10 cellular contexts compared by ENCODE assay signal in the genomic region with DNA sequence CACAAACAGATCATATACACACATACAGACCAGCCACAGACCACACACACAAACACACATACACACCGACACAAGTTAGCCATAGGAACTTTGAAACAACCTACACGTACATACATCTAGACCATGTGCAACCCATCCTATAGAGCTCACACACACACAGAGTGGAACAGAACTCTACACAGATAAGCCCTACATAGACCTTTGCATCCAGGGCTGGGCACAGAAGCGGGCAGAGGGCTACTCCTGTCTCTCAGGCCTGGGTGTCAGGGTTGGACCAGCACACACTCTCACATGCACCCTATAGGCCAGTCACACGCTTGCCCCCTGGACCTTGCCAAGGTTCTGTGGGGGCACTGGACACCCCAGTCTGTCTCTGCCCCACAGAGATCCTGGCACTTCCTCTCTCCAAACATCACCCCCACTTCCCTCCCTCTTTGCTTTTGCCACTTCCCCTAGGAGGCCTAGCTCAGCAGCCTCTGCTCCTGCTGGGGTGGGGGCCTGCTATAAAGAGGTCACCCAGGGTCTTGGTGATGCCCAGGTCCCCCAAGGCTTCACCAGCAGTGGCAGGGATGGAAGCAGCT. TPM values are rescaled to one million over a fixed set of nuclear protein-coding genes. Genes with fewer than 3 reads are reported as not detected.
DNase-seq lines count a peak whose midpoint lies in the region; ATAC-seq, FAIRE-seq and TF ChIP-seq lines count a peak whose summit lies in the region.
"Had no signal": no experiment of that assay in that cellular context is flagged by ENCODE, and none has a peak within 500 bp of the region (broad histone marks: within the 10 kb centered on the region; RNA-seq: fewer than 3 reads in every experiment).

No MANE protein-coding gene starts in this region.

- H3K27ac ChIP-seq in A549, result peak overlapping the region; percentile 96 to 99
- H3K27ac ChIP-seq in K562 (ENCODE audit: extremely low read depth, low read depth, low read length), result peak overlapping the region; percentile 97
- peak overlapping the region; percentile 93 for H3K27ac ChIP-seq in muscle layer of duodenum (ENCODE audit: low read length)

- DNase-seq in A549 (ENCODE audit: low read depth in 1 of 2, low spot score in 1 of 2) (no peak), KG1 (lab: John Stamatoyannopoulos, UW) (peak; percentile 48), K562 (ENCODE audit: extremely low read depth in 1 of 4, low spot score in 3 of 4) (no peak), DMS114 treated with DMSO at 0.1 percent for 48 hours (lab: John Stamatoyannopoulos, UW; ENCODE audit: unreplicated experiment) (no peak), T-helper 2 cell (no peak)
- DNase-seq: HFFc6, NCI-H1092 treated with DMSO at 0.1 percent for 48 hours had no signal

- H3K9ac ChIP-seq in K562 (ENCODE audit: insufficient read depth in 1 of 2, low read depth in 2 of 2, low read length in 2 of 2), result peak overlapping the region; percentile 73 to 79; a peak in 3 of 4 replicates

- H3K4me1 ChIP-seq in A549 (peaks cover 75% of the 10 kb centered on the region), K562 (replicated peaks in 1 of 2; ENCODE audit: control insufficient read depth in 2 of 2, insufficient read depth in 2 of 2, low read length in 2 of 2) (peaks cover 70 to 78% of the 10 kb centered on the region in 2 experiments), muscle layer of duodenum (ENCODE audit: control insufficient read depth in 1 of 2, insufficient read depth in 2 of 2, low read length in 2 of 2) (peaks cover 30% of the 10 kb centered on the region in 2 donors)

- POLR2A ChIA-PET in A549 (lab: Yijun Ruan, JAX), result interaction anchor here (0.6 kb wide), 1 partner anchor 77 kb away, joined by 3 read pairs; no protein-coding TSS in a partner anchor
- POLR2A ChIA-PET in K562 (lab: Yijun Ruan, JAX), result no interaction called here

- no peaks in the 10 kb centered on the region for H3K9me1 ChIP-seq in K562 (ENCODE audit: control insufficient read depth, insufficient read depth, low read length)

- TF ChIP-seq CTCF in A549 (IDR thresholded peaks at IDR 0.05), result no peak
- no peak for TF ChIP-seq CTCF in K562 (IDR thresholded peaks at IDR 0.05 in 2 of 3, conservative IDR thresholded peaks at IDR 0.05 in 1 of 3; ENCODE audit: insufficient read depth in 2 of 3, low read depth in 1 of 3, low read length in 3 of 3)

- H3K4me2 ChIP-seq in A549 (peak overlapping the region; percentile 99), K562 (ENCODE audit: insufficient read depth, low read length) (peak overlapping the region; percentile 95; the same call in 1 of the 2 replicates)

- FAIRE-seq in A549 (lab: Jason Lieb, UNC) (no peak), K562 (lab: Jason Lieb, UNC) (peak; percentile 49)

- no TSS peak for BruUV-seq in K562 (replicated peaks; lab: Mats Ljungman, UMichigan)

- TF ChIP-seq POLR2A in A549 (IDR thresholded peaks at IDR 0.05; ENCODE audit: low read length) (no peak), K562 (conservative IDR thresholded peaks at IDR 0.05) (no peak)

- ATAC-seq in A549, result no peak
- ATAC-seq in K562, result no peak
- no peak for ATAC-seq in HG03469 (IDR thresholded peaks at IDR 0.05; ENCODE audit: unreplicated experiment)
- ATAC-seq in GM21723 (IDR thresholded peaks at IDR 0.05; ENCODE audit: unreplicated experiment), result no peak

- H3K9me3 ChIP-seq in A549, result no peaks in the 10 kb centered on the region
- no peaks in the 10 kb centered on the region for H3K9me3 ChIP-seq in K562 (replicated peaks; ENCODE audit: control insufficient read depth, insufficient read depth, low read depth, low read length)
- no peaks in the 10 kb centered on the region for H3K9me3 ChIP-seq in muscle layer of duodenum (ENCODE audit: control insufficient read depth in 1 of 2, low read length in 2 of 2)

- no peak for TF ChIP-seq EP300 in A549 (IDR thresholded peaks at IDR 0.05)
- no peak for TF ChIP-seq EP300 in K562 (IDR thresholded peaks at IDR 0.05; ENCODE audit: low read length)

- TF ChIP-seq RAD21 in A549 (conservative IDR thresholded peaks at IDR 0.05 in 1 of 2, IDR thresholded peaks at IDR 0.05 in 1 of 2) (no peak), K562 (CRISPR knock-in tag; conservative IDR thresholded peaks at IDR 0.05 in 1 of 2, IDR thresholded peaks at IDR 0.05 in 1 of 2) (no peak)

- H3K36me3 ChIP-seq in K562 (ENCODE audit: control insufficient read depth, insufficient read depth, low read length) (no peaks in the 10 kb centered on the region), muscle layer of duodenum (ENCODE audit: control insufficient read depth in 1 of 2, insufficient read depth in 2 of 2, low read length in 2 of 2) (peaks cover 0 to 14% of the 10 kb centered on the region in 2 donors)

- H2AFZ ChIP-seq in K562 (ENCODE audit: low read depth, low read length), result 0 out of 2 replicates have a peak overlapping the region, but pooled peaks have one; percentile 10

- peaks cover 5% of the 10 kb centered on the region; the same call in 2 of the 3 replicates for H3K79me2 ChIP-seq in K562 (ENCODE audit: control insufficient read depth, insufficient read depth, low read length)

- CTCF ChIA-PET in A549 (lab: Yijun Ruan, JAX), result interaction anchor here (3.1 to 5.0 kb wide), 2 partner anchors 8 to 11 kb away, joined by 17 to 58 read pairs; no protein-coding TSS in a partner anchor
- CTCF ChIA-PET in K562 (lab: Yijun Ruan, JAX; ENCODE audit: low intra/inter-chr PET ratio), result no interaction called here

- WGBS in A549 (ENCODE audit: missing lambda C conversion rate), result 67% methylated on average over 4 of the region's 4 CpGs
- WGBS in K562 (ENCODE audit: insufficient coverage, low coverage, missing lambda C conversion rate), result 82% methylated on average over 4 of the region's 4 CpGs

- H4K20me1 ChIP-seq in K562 (replicated peaks; ENCODE audit: control insufficient read depth, insufficient read depth, low read length), result no peaks in the 10 kb centered on the region

- H3K4me3 ChIP-seq in A549 (no peak overlapping the region), K562 (no peak overlapping the region), muscle layer of duodenum (ENCODE audit: low read depth in 1 of 2, low read length in 2 of 2) (no peak overlapping the region)

- in situ Hi-C loops in K562 (cut with MboI), result no loop called here

- intact Hi-C loops in K562 (cut with micrococcal nuclease), result no loop called here

- no peaks in the 10 kb centered on the region for H3K27me3 ChIP-seq in K562 (ENCODE audit: control insufficient read depth in 2 of 2, insufficient read depth in 2 of 2, low read length in 2 of 2)
- no peaks in the 10 kb centered on the region for H3K27me3 ChIP-seq in muscle layer of duodenum (ENCODE audit: low read depth, low read length)

RNA-seq across cellular contexts. Expression of a gene that starts 5.8 kb away (rescaled TPM):
- polyA plus RNA-seq in A549 (2011; rRNA removed) (72.5 and 94.7 TPM in 2 replicates), A549 (2017; fragmentation: RNase III; extraction: RNeasy Plus Mini Kit Qiagen cat#74134 plus additional on column Dnase treatment) (47.2 to 57.7 TPM (median 55.6 TPM) in 3 replicates), K562 (2011; rRNA removed) (15.9 and 19.8 TPM in 2 replicates), K562 (2014; fragmentation: Illumina TruSeq; extraction: Trizol) (4.4 and 19.9 TPM in 2 replicates), K562 (2014; fragmentation: Nextera tagmentation; extraction: Ambion mirVana) (under 1 TPM; 0.23 to 0.56 TPM), K562 (2014; rRNA removed) (88.1 and 89.6 TPM in 2 replicates)
- 165 and 253 TPM in 2 replicates for polyA plus RNA-seq in A549 (2012; cell fraction: cytosol; rRNA removed)
- 411 and 478 TPM in 2 replicates for polyA plus RNA-seq in A549 (2012; cell fraction: nucleus; rRNA removed)
- 30.8 and 31.4 TPM in 2 replicates for polyA minus RNA-seq in A549 (2011; rRNA and poly(A)+ RNA removed)
- total RNA-seq in K562 (2011; cell fraction: chromatin; rRNA removed; ENCODE audit: low replicate concordance), result 8.5 and 33.0 TPM in 2 replicates
- 64.4 and 66.6 TPM in 2 replicates for total RNA-seq in K562 (2011; cell fraction: nucleolus; rRNA removed)
- total RNA-seq in K562 (2011; cell fraction: nucleoplasm; rRNA removed), result 24.6 and 29.1 TPM in 2 replicates
- total RNA-seq in K562 (2014; rRNA removed) (74.7 and 94.7 TPM in 2 replicates), K562 (2014; rRNA removed; fragmentation: Illumina TruSeq; extraction: Trizol) (1.7 and 1.9 TPM in 2 replicates), K562 (2015; rRNA removed; fragmentation: Illumina TruSeq; extraction: Trizol) (13.1 and 15.6 TPM in 2 replicates), K562 (2021) (61.7 and 73.9 TPM in 2 replicates)
- 26.0 and 124 TPM in 2 replicates for polyA plus RNA-seq in K562 (2011; cell fraction: cytosol; rRNA removed)
- 37.6 and 107 TPM in 2 replicates for polyA plus RNA-seq in K562 (2011; cell fraction: nucleus; rRNA removed)
- 33.9 and 59.6 TPM in 2 replicates for polyA plus RNA-seq in K562 (2012)
- polyA minus RNA-seq in K562 (2011; rRNA and poly(A)+ RNA removed), result 2.7 and 3.9 TPM in 2 replicates
- 23.1 and 26.1 TPM in 2 replicates for polyA minus RNA-seq in K562 (2011; cell fraction: cytosol; rRNA and poly(A)+ RNA removed)
- 31.7 and 39.2 TPM in 2 replicates for polyA minus RNA-seq in K562 (2011; cell fraction: nucleus; rRNA and poly(A)+ RNA removed)

RNA-seq across cellular contexts. Expression of a gene that starts 10.2 kb away (rescaled TPM):
- polyA plus RNA-seq in A549 (2011; rRNA removed) (8.3 and 10.1 TPM in 2 replicates), A549 (2017; fragmentation: RNase III; extraction: RNeasy Plus Mini Kit Qiagen cat#74134 plus additional on column Dnase treatment) (18.5 to 24.6 TPM (median 21.5 TPM) in 3 replicates), K562 (2011; rRNA removed) (9.9 and 15.3 TPM in 2 replicates), K562 (2014; fragmentation: Illumina TruSeq; extraction: Trizol) (12.9 and 14.1 TPM in 2 replicates), K562 (2014; fragmentation: Nextera tagmentation; extraction: Ambion mirVana) (1 to 10 TPM; 1.3 to 1.5 TPM), K562 (2014; rRNA removed) (16.1 and 17.2 TPM in 2 replicates)
- 13.8 TPM in 2 replicates for polyA plus RNA-seq in A549 (2012; cell fraction: cytosol; rRNA removed)
- polyA plus RNA-seq in A549 (2012; cell fraction: nucleus; rRNA removed), result 40.4 and 46.5 TPM in 2 replicates
- 5.5 and 9.8 TPM in 2 replicates for polyA minus RNA-seq in A549 (2011; rRNA and poly(A)+ RNA removed)
- total RNA-seq in K562 (2011; cell fraction: chromatin; rRNA removed; ENCODE audit: low replicate concordance), result 72.7 and 90.1 TPM in 2 replicates
- total RNA-seq in K562 (2011; cell fraction: nucleolus; rRNA removed), result 32.6 and 41.0 TPM in 2 replicates
- total RNA-seq in K562 (2011; cell fraction: nucleoplasm; rRNA removed), result 39.9 and 41.2 TPM in 2 replicates
- total RNA-seq in K562 (2014; rRNA removed) (15.0 and 15.2 TPM in 2 replicates), K562 (2014; rRNA removed; fragmentation: Illumina TruSeq; extraction: Trizol) (6.3 and 8.8 TPM in 2 replicates), K562 (2015; rRNA removed; fragmentation: Illumina TruSeq; extraction: Trizol) (6.6 and 8.7 TPM in 2 replicates), K562 (2021) (13.1 and 17.0 TPM in 2 replicates)
- 7.1 and 8.6 TPM in 2 replicates for polyA plus RNA-seq in K562 (2011; cell fraction: cytosol; rRNA removed)
- 62.2 and 67.4 TPM in 2 replicates for polyA plus RNA-seq in K562 (2011; cell fraction: nucleus; rRNA removed)
- 14.8 and 27.9 TPM in 2 replicates for polyA plus RNA-seq in K562 (2012)
- 8.0 and 8.6 TPM in 2 replicates for polyA minus RNA-seq in K562 (2011; rRNA and poly(A)+ RNA removed)
- polyA minus RNA-seq in K562 (2011; cell fraction: cytosol; rRNA and poly(A)+ RNA removed), result 1.9 and 3.3 TPM in 2 replicates
- 16.7 and 17.0 TPM in 2 replicates for polyA minus RNA-seq in K562 (2011; cell fraction: nucleus; rRNA and poly(A)+ RNA removed)

RNA-seq across cellular contexts. Expression of a gene that starts 16.1 kb away (rescaled TPM):
- polyA plus RNA-seq in A549 (2011; rRNA removed), result 0.48 and 0.57 TPM in 2 replicates
- 1.1 and 1.3 TPM in 2 replicates for polyA plus RNA-seq in A549 (2012; cell fraction: cytosol; rRNA removed)
- polyA plus RNA-seq in A549 (2012; cell fraction: nucleus; rRNA removed), result 1.3 and 1.5 TPM in 2 replicates
- polyA plus RNA-seq in A549 (2017; fragmentation: RNase III; extraction: RNeasy Plus Mini Kit Qiagen cat#74134 plus additional on column Dnase treatment), result 0.49 to 0.91 TPM (median 0.84 TPM) in 3 replicates
- 0.49 and 0.95 TPM in 2 replicates for polyA minus RNA-seq in A549 (2011; rRNA and poly(A)+ RNA removed)
- total RNA-seq in K562 (2011; cell fraction: chromatin; rRNA removed; ENCODE audit: low replicate concordance), result 60.0 and 151 TPM in 2 replicates
- total RNA-seq in K562 (2011; cell fraction: nucleolus; rRNA removed), result 145 and 159 TPM in 2 replicates
- 97.9 and 99.4 TPM in 2 replicates for total RNA-seq in K562 (2011; cell fraction: nucleoplasm; rRNA removed)
- 416 and 546 TPM in 2 replicates for total RNA-seq in K562 (2014; rRNA removed)
- 152 and 249 TPM in 2 replicates for total RNA-seq in K562 (2014; rRNA removed; fragmentation: Illumina TruSeq; extraction: Trizol)
- total RNA-seq in K562 (2015; rRNA removed; fragmentation: Illumina TruSeq; extraction: Trizol), result 343 and 347 TPM in 2 replicates
- 415 and 416 TPM in 2 replicates for total RNA-seq in K562 (2021)
- 206 and 256 TPM in 2 replicates for polyA plus RNA-seq in K562 (2011; rRNA removed)
- polyA plus RNA-seq in K562 (2011; cell fraction: cytosol; rRNA removed), result 525 and 683 TPM in 2 replicates
- 194 and 225 TPM in 2 replicates for polyA plus RNA-seq in K562 (2011; cell fraction: nucleus; rRNA removed)
- 497 and 514 TPM in 2 replicates for polyA plus RNA-seq in K562 (2012)
- 650 and 698 TPM in 2 replicates for polyA plus RNA-seq in K562 (2014; fragmentation: Illumina TruSeq; extraction: Trizol)
- polyA plus RNA-seq in K562 (2014; fragmentation: Nextera tagmentation; extraction: Ambion mirVana), result 1,000 to 10,000 TPM in 1 of 2 experiments, 100 to 1,000 TPM in 1; 938 to 1,183 TPM
- 280 and 401 TPM in 2 replicates for polyA plus RNA-seq in K562 (2014; rRNA removed)
- polyA minus RNA-seq in K562 (2011; rRNA and poly(A)+ RNA removed), result 113 and 153 TPM in 2 replicates
- 241 TPM in 2 replicates for polyA minus RNA-seq in K562 (2011; cell fraction: cytosol; rRNA and poly(A)+ RNA removed)
- polyA minus RNA-seq in K562 (2011; cell fraction: nucleus; rRNA and poly(A)+ RNA removed), result 31.6 and 53.0 TPM in 2 replicates

RNA-seq across cellular contexts. Expression of a gene that starts 16.3 kb away (rescaled TPM):
- polyA plus RNA-seq in A549 (2011; rRNA removed) (4.9 and 10.7 TPM in 2 replicates), A549 (2017; fragmentation: RNase III; extraction: RNeasy Plus Mini Kit Qiagen cat#74134 plus additional on column Dnase treatment) (not detected in 3 replicates), K562 (2011; rRNA removed) (11.9 and 13.4 TPM in 2 replicates), K562 (2014; fragmentation: Illumina TruSeq; extraction: Trizol) (3.5 and 28.6 TPM in 2 replicates), K562 (2014; fragmentation: Nextera tagmentation; extraction: Ambion mirVana) (10 to 100 TPM; 13.2 to 19.9 TPM), K562 (2014; rRNA removed) (not detected in 2 replicates)
- not detected in 2 replicates for polyA plus RNA-seq in A549 (2012; cell fraction: cytosol; rRNA removed)
- polyA plus RNA-seq in A549 (2012; cell fraction: nucleus; rRNA removed), result 1.6 TPM in 1 of 2 replicates, not detected in the other
- 8.4 and 11.0 TPM in 2 replicates for polyA minus RNA-seq in A549 (2011; rRNA and poly(A)+ RNA removed)
- not detected in 2 replicates for total RNA-seq in K562 (2011; cell fraction: chromatin; rRNA removed; ENCODE audit: low replicate concordance)
- total RNA-seq in K562 (2011; cell fraction: nucleolus; rRNA removed), result not detected in 2 replicates
- not detected in 2 replicates for total RNA-seq in K562 (2011; cell fraction: nucleoplasm; rRNA removed)
- total RNA-seq in K562 (2014; rRNA removed) (0.37 TPM in 1 of 2 replicates, not detected in the other), K562 (2014; rRNA removed; fragmentation: Illumina TruSeq; extraction: Trizol) (16.2 and 27.6 TPM in 2 replicates), K562 (2015; rRNA removed; fragmentation: Illumina TruSeq; extraction: Trizol) (8.4 TPM in 1 of 2 replicates, not detected in the other), K562 (2021) (42.4 and 49.3 TPM in 2 replicates)
- 4.1 TPM in 1 of 2 replicates, not detected in the other for polyA plus RNA-seq in K562 (2011; cell fraction: cytosol; rRNA removed)
- polyA plus RNA-seq in K562 (2011; cell fraction: nucleus; rRNA removed), result 3.7 and 3.9 TPM in 2 replicates
- 43.9 and 89.6 TPM in 2 replicates for polyA plus RNA-seq in K562 (2012)
- 10.0 and 14.0 TPM in 2 replicates for polyA minus RNA-seq in K562 (2011; rRNA and poly(A)+ RNA removed)
- polyA minus RNA-seq in K562 (2011; cell fraction: cytosol; rRNA and poly(A)+ RNA removed), result not detected in 2 replicates
- not detected in 2 replicates for polyA minus RNA-seq in K562 (2011; cell fraction: nucleus; rRNA and poly(A)+ RNA removed)

RNA-seq across cellular contexts. Expression of a gene that starts 20.9 kb away (rescaled TPM):
- polyA plus RNA-seq in A549 (2011; rRNA removed) (27.2 and 37.2 TPM in 2 replicates), A549 (2017; fragmentation: RNase III; extraction: RNeasy Plus Mini Kit Qiagen cat#74134 plus additional on column Dnase treatment) (40.7 to 45.5 TPM (median 41.7 TPM) in 3 replicates), K562 (2011; rRNA removed) (60.7 and 62.8 TPM in 2 replicates), K562 (2014; fragmentation: Illumina TruSeq; extraction: Trizol) (46.9 and 74.6 TPM in 2 replicates), K562 (2014; fragmentation: Nextera tagmentation; extraction: Ambion mirVana) (10 to 100 TPM; 22.3 to 34.6 TPM), K562 (2014; rRNA removed) (78.0 and 107 TPM in 2 replicates)
- 64.6 and 74.8 TPM in 2 replicates for polyA plus RNA-seq in A549 (2012; cell fraction: cytosol; rRNA removed)
- polyA plus RNA-seq in A549 (2012; cell fraction: nucleus; rRNA removed), result 59.6 and 69.3 TPM in 2 replicates
- 47.2 and 53.1 TPM in 2 replicates for polyA minus RNA-seq in A549 (2011; rRNA and poly(A)+ RNA removed)
- total RNA-seq in K562 (2011; cell fraction: chromatin; rRNA removed; ENCODE audit: low replicate concordance), result 24.8 and 63.1 TPM in 2 replicates
- total RNA-seq in K562 (2011; cell fraction: nucleolus; rRNA removed), result 48.6 and 51.0 TPM in 2 replicates
- 42.1 and 45.2 TPM in 2 replicates for total RNA-seq in K562 (2011; cell fraction: nucleoplasm; rRNA removed)
- total RNA-seq in K562 (2014; rRNA removed) (62.7 and 80.8 TPM in 2 replicates), K562 (2014; rRNA removed; fragmentation: Illumina TruSeq; extraction: Trizol) (36.7 TPM in 2 replicates), K562 (2015; rRNA removed; fragmentation: Illumina TruSeq; extraction: Trizol) (60.2 and 61.7 TPM in 2 replicates), K562 (2021) (53.9 and 64.1 TPM in 2 replicates)
- 109 and 127 TPM in 2 replicates for polyA plus RNA-seq in K562 (2011; cell fraction: cytosol; rRNA removed)
- polyA plus RNA-seq in K562 (2011; cell fraction: nucleus; rRNA removed), result 59.9 and 78.3 TPM in 2 replicates
- 43.0 and 67.1 TPM in 2 replicates for polyA plus RNA-seq in K562 (2012)
- polyA minus RNA-seq in K562 (2011; rRNA and poly(A)+ RNA removed), result 62.8 and 83.0 TPM in 2 replicates
- 47.4 and 60.5 TPM in 2 replicates for polyA minus RNA-seq in K562 (2011; cell fraction: cytosol; rRNA and poly(A)+ RNA removed)
- polyA minus RNA-seq in K562 (2011; cell fraction: nucleus; rRNA and poly(A)+ RNA removed), result 17.8 and 23.9 TPM in 2 replicates

Comparison
In these comparisons a context has a peak if more than half of its experiments do, and no peak if none do; other contexts are left out.
1. RNA of a gene that starts 16.1 kb away (polyA plus RNA-seq): 194 to 1,183 TPM in K562; 0.48 to 1.5 TPM in A549; every median in the first group is over 10 times any median in the second.
2. Peak in every context shown above with its lines, with median percentiles within 50 percentile points of each other: H3K27ac ChIP-seq.